Comparison of ENCODE assay signal across 23 cellular contexts in genomic region chr13:55652657-55653056, GRCh38.
"Had no signal": no experiment of that assay in that cellular context is flagged by ENCODE, and none has a peak within 500 bp of the region (broad histone marks: within the 10 kb centered on the region; RNA-seq: fewer than 3 reads in every experiment).

No MANE protein-coding gene starts in this region.

- H3K4me1 Mint-ChIP-seq: activated CD8-positive, alpha-beta memory T cell treated with anti-CD3 and anti-CD28 coated beads, Interleukin-2, amount 10 ng/mL, durations not matched to agents 7 days and 5 days; activated naive CD4-positive, alpha-beta T cell treated with anti-CD3 and anti-CD28 coated beads, Interleukin-2, amount 50 U/mL, for 24 hours had no signal

- H3K9me3 Mint-ChIP-seq: activated naive CD4-positive, alpha-beta T cell treated with anti-CD3 and anti-CD28 coated beads, Interleukin-2, amount 50 U/mL, for 24 hours had no signal

- H3K4me3 Mint-ChIP-seq: activated CD8-positive, alpha-beta memory T cell treated with anti-CD3 and anti-CD28 coated beads, Interleukin-2, amount 10 ng/mL, durations not matched to agents 7 days and 5 days; activated naive CD4-positive, alpha-beta T cell treated with anti-CD3 and anti-CD28 coated beads, Interleukin-2, amount 50 U/mL, for 24 hours; activated T-cell treated with anti-CD3 and anti-CD28 coated beads, Interleukin-2, amount 50 U/mL, for 24 hours; activated T-helper 1 cell treated with anti-CD3 and anti-CD28 coated beads, Interleukin-12 subunit alpha, Interleukin-12 subunit beta, Interleukin-2, Interleukin-4 antibody, amounts not matched to agents 30 ng/mL and 10 ng/mL and 1 ng/mL, durations not matched to agents 14 hours and 24 hours and 36 hours; T-helper 1 cell treated with Interleukin-12 subunit alpha and Interleukin-12 subunit beta and Interleukin-4 antibody, amounts not matched to agents 30 μg/mL and 1 μg/mL, for 36 hours had no signal

- H3K36me3 Mint-ChIP-seq: activated CD8-positive, alpha-beta memory T cell treated with anti-CD3 and anti-CD28 coated beads, Interleukin-2, amount 10 ng/mL, durations not matched to agents 7 days and 5 days; activated naive CD4-positive, alpha-beta T cell treated with anti-CD3 and anti-CD28 coated beads, Interleukin-2, amount 50 U/mL, for 24 hours had no signal

- H3K27me3 Mint-ChIP-seq: activated CD8-positive, alpha-beta memory T cell treated with anti-CD3 and anti-CD28 coated beads, Interleukin-2, amount 10 ng/mL, durations not matched to agents 7 days and 5 days; activated naive CD4-positive, alpha-beta T cell treated with anti-CD3 and anti-CD28 coated beads, Interleukin-2, amount 50 U/mL, for 24 hours; activated T-cell treated with anti-CD3 and anti-CD28 coated beads, Interleukin-2, amount 50 U/mL, for 24 hours had no signal

- DNase-seq: activated CD4-positive, alpha-beta T cell treated with anti-CD3 and anti-CD28 coated beads for 48 hours; activated CD4-positive, alpha-beta T cell treated with anti-CD3 and anti-CD28 coated beads, Interleukin-2, amount 50 U/mL, for 48 hours; activated CD4-positive, CD25-positive, alpha-beta regulatory T cell treated with anti-CD3 and anti-CD28 coated beads, Interleukin-2, amount 50 U/mL, for 72 hours; activated CD8-positive, alpha-beta memory T cell treated with anti-CD3 and anti-CD28 coated beads, Interleukin-2, amount 10 ng/mL, durations not matched to agents 7 days and 5 days; activated effector memory CD4-positive, alpha-beta T cell treated with Interleukin-2 at 50 U/mL for 16 hours; activated naive CD4-positive, alpha-beta T cell; activated T-cell treated with anti-CD3 and anti-CD28 coated beads, Interleukin-2, amount 50 U/mL, for 24 hours; aorta; caudate nucleus; NCI-H1092 treated with DMSO at 0.1 percent for 48 hours; NCI-H1417 treated with DMSO at 0.1 percent for 48 hours; NCI-H1694; NCI-H2081; NCI-H446; PC-3; SHP77; SW 1271 had no signal

- H3K27ac ChIP-seq: breast epithelium, SJSA1 had no signal

- H3K27ac Mint-ChIP-seq: activated CD8-positive, alpha-beta memory T cell treated with anti-CD3 and anti-CD28 coated beads, Interleukin-2, amount 10 ng/mL, durations not matched to agents 7 days and 5 days; activated naive CD4-positive, alpha-beta T cell treated with anti-CD3 and anti-CD28 coated beads, Interleukin-2, amount 50 U/mL, for 24 hours; activated T-cell treated with anti-CD3 and anti-CD28 coated beads, Interleukin-2, amount 50 U/mL, for 24 hours; activated T-helper 1 cell treated with anti-CD3 and anti-CD28 coated beads, Interleukin-12 subunit alpha, Interleukin-12 subunit beta, Interleukin-2, Interleukin-4 antibody, amounts not matched to agents 30 ng/mL and 10 ng/mL and 1 ng/mL, durations not matched to agents 14 hours and 24 hours and 36 hours; T-helper 1 cell treated with Interleukin-12 subunit alpha and Interleukin-12 subunit beta and Interleukin-4 antibody, amounts not matched to agents 30 μg/mL and 1 μg/mL, for 36 hours had no signal

- ATAC-seq: activated CD8-positive, alpha-beta memory T cell treated with anti-CD3 and anti-CD28 coated beads, Interleukin-2, amount 10 ng/mL, durations not matched to agents 7 days and 5 days; PC-3; SK-N-SH treated with all-trans-retinoic acid at 6 μM for 48 hours had no signal

- H3K9me3 ChIP-seq: breast epithelium, SJSA1 had no signal

- H3K36me3 ChIP-seq: breast epithelium, SJSA1 had no signal

- H3K4me1 ChIP-seq: breast epithelium, SJSA1 had no signal

- H3K27me3 ChIP-seq: breast epithelium, SJSA1 had no signal

- H3K4me3 ChIP-seq: breast epithelium, SJSA1 had no signal
